Comparison of ENCODE assay signal across 8 cellular contexts in the genomic region with DNA sequence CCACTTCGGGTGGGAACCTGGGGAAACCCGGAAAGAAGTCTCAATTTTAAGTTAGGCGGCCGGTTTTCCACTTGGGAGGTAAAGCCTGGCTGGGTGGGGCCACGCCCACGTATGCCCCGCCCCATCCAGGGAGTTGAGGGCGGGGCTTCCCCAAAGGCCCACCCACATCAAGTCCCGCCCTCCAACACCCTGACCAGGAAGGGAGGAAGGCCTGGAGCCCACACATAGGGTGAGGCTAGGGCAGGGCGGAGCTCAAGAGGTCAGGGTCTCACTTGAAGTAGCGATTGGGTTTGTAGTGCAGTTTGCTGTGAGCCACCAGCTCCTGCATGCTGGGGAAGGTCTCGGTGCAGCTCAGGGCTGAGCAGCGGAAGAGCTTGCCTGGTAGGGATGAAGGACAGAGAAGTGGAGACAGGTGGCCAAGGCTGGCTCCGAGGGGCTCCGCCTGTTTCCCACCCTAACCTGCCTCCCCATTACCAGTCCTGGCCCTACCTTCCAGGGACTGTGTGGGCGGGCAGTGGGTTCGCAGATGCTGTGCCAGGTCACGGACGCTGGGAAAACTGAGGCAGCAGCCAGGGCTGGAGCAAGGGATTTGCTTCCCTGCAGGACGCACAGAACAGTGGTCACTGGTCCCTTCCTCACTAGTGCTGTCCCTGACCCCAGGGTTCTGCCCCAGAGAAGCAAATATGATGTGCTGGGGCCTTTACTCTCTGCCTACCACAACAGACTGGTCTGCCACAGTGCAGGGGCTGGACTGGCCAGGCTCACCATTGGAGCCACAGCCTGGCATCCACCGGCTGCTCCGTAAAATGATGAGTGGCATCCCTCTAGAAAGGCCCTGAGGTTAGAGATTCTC. TPM values are rescaled to one million over a fixed set of nuclear protein-coding genes. Genes with fewer than 3 reads are reported as not detected.
DNase-seq lines count a peak whose midpoint lies in the region; ATAC-seq and TF ChIP-seq lines count a peak whose summit lies in the region.

No MANE protein-coding gene starts in this region.

- peaks cover 28% of the 10 kb centered on the region for H3K4me1 Mint-ChIP-seq in activated naive CD8-positive, alpha-beta T cell treated with anti-CD3 and anti-CD28 coated beads, Interleukin-2, amount 10 ng/mL, durations not matched to agents 7 days and 5 days
- peaks cover 5% of the 10 kb centered on the region for H3K4me1 Mint-ChIP-seq in mesothelial cell of epicardium

- peak overlapping the region; percentile 85 for H3K9ac ChIP-seq in DND-41 (ENCODE audit: low read depth, low read length)
- H3K9ac ChIP-seq in IMR-90 (ENCODE audit: low read depth, low read length) = no peak overlapping the region; the same call in 1 of the 2 replicates

- no peaks in the 10 kb centered on the region for H3K27me3 Mint-ChIP-seq in activated naive CD8-positive, alpha-beta T cell treated with anti-CD3 and anti-CD28 coated beads, Interleukin-2, amount 10 ng/mL, durations not matched to agents 7 days and 5 days
- no peaks in the 10 kb centered on the region for H3K27me3 Mint-ChIP-seq in mesothelial cell of epicardium (ENCODE audit: low read depth)

- intact Hi-C loops in IMR-90 (cut with micrococcal nuclease) (no loop called here), posterior cingulate gyrus (cut with DNase I) (no loop called here)

- CTCF ChIA-PET in IMR-90 (lab: Yijun Ruan, JAX) = no interaction called here

- peak overlapping the region; percentile 75 for H3K27ac Mint-ChIP-seq in activated naive CD8-positive, alpha-beta T cell treated with anti-CD3 and anti-CD28 coated beads, Interleukin-2, amount 10 ng/mL, durations not matched to agents 7 days and 5 days
- H3K27ac Mint-ChIP-seq in mesothelial cell of epicardium = peak overlapping the region; percentile 34

- no peak overlapping the region for H2BK120ac ChIP-seq in IMR-90 (ENCODE audit: low read depth, low read length)

- peak overlapping the region; percentile 39 for H2BK5ac ChIP-seq in IMR-90 (ENCODE audit: low read depth, low read length, poor library complexity, severe bottlenecking)

- H3K4me1 ChIP-seq in DND-41 (ENCODE audit: insufficient read depth, low read length) = peaks cover 30% of the 10 kb centered on the region
- peaks cover 7% of the 10 kb centered on the region for H3K4me1 ChIP-seq in IMR-90 (ENCODE audit: control insufficient read depth, insufficient read depth, low read length)

- H3K4me3 ChIP-seq in DND-41 (ENCODE audit: low read depth in 1 of 2, low read length in 2 of 2) = peak overlapping the region in 1 of 2 experiments; percentile 63; a peak in 2 of 4 replicates
- no peak overlapping the region for H3K4me3 ChIP-seq in IMR-90 (ENCODE audit: insufficient read depth, low read depth, low read length)

- no peak for TF ChIP-seq RAD21 in IMR-90 (IDR thresholded peaks at IDR 0.05; ENCODE audit: low read length)

- no peak overlapping the region for H4K91ac ChIP-seq in IMR-90 (ENCODE audit: insufficient read depth, low read depth, low read length)

- TF ChIP-seq CTCF in DND-41 (IDR thresholded peaks at IDR 0.05; ENCODE audit: borderline replicate concordance, extremely low read depth, low read length, poor library complexity, severe bottlenecking) (no peak), IMR-90 (conservative IDR thresholded peaks at IDR 0.05; ENCODE audit: low read depth, low read length) (no peak), mesothelial cell of epicardium (IDR thresholded peaks at IDR 0.05; ENCODE audit: unreplicated experiment) (no peak)

- DNase-seq in DND-41 = peak; percentile 36
- DNase-seq in IMR-90 = no peak
- peak; percentile 49 for DNase-seq in activated naive CD8-positive, alpha-beta T cell treated with anti-CD3 and anti-CD28 coated beads, Interleukin-2, amount 10 ng/mL, durations not matched to agents 7 days and 5 days
- DNase-seq in mesothelial cell of epicardium (ENCODE audit: low spot score in 2 of 2, unreplicated experiment in 2 of 2) = no peak
- DNase-seq in posterior cingulate gyrus = no peak
- DNase-seq in NK-92 (lab: John Stamatoyannopoulos, UW; ENCODE audit: unreplicated experiment) = no peak
- no peak for DNase-seq in effector CD4-positive, alpha-beta T cell

- WGBS in IMR-90 (ENCODE audit: extremely low coverage in 2 of 2, insufficient read length in 1 of 2), 2 experiments = 100% methylated on average over 5 of the region's 22 CpGs; no CpG with 5 or more reads in 1 of the 2 experiments

- H4K20me1 ChIP-seq in DND-41 (ENCODE audit: insufficient read depth, low read length) (no peaks in the 10 kb centered on the region), IMR-90 (ENCODE audit: insufficient read depth, low read length) (no peaks in the 10 kb centered on the region)

- POLR2A ChIA-PET in IMR-90 (lab: Charles Lee; ENCODE audit: unreplicated experiment) = no interaction called here
- POLR2A ChIA-PET in activated naive CD8-positive, alpha-beta T cell treated with anti-CD3 and anti-CD28 coated beads, Interleukin-2, amount 10 ng/mL, durations not matched to agents 7 days and 5 days (lab: Charles Lee) = interaction anchor here (0.6 to 7.9 kb wide), 11 partner anchors 8 to 191 kb away, joined by 3 to 107 read pairs (median 20); a partner anchor contains a TSS

- peaks cover 10% of the 10 kb centered on the region for H3K9me1 ChIP-seq in IMR-90 (ENCODE audit: insufficient read depth, low read length)

- H3K79me2 ChIP-seq in DND-41 (ENCODE audit: insufficient read depth, low read length) = peaks cover 12% of the 10 kb centered on the region

- no peaks in the 10 kb centered on the region for H3K27me3 ChIP-seq in DND-41 (ENCODE audit: insufficient read depth, low read length, poor library complexity)
- H3K27me3 ChIP-seq in IMR-90 (ENCODE audit: control insufficient read depth, insufficient read depth, low read length) = no peaks in the 10 kb centered on the region

- H3K23ac ChIP-seq in IMR-90 (ENCODE audit: low read depth, low read length) = no peak overlapping the region

- peak overlapping the region; percentile 35; the same call in 1 of the 2 replicates for H3K4ac ChIP-seq in IMR-90 (ENCODE audit: low read depth, low read length)

- dilution Hi-C loops in IMR-90 (cut with HindIII; ENCODE audit: low sequenced_read_pairs, unreplicated experiment) = no loop called here

- peak overlapping the region; percentile 61 for H3K4me3 Mint-ChIP-seq in activated naive CD8-positive, alpha-beta T cell treated with anti-CD3 and anti-CD28 coated beads, Interleukin-2, amount 10 ng/mL, durations not matched to agents 7 days and 5 days
- H3K4me3 Mint-ChIP-seq in mesothelial cell of epicardium = peak overlapping the region; percentile 46

- peak overlapping the region in 1 of 2 experiments; percentile 52; a peak in 1 of 4 replicates for H4K8ac ChIP-seq in IMR-90 (ENCODE audit: low read depth in 2 of 2, low read length in 2 of 2)

- H3K36me3 ChIP-seq in DND-41 (ENCODE audit: insufficient read depth, low read length) = peaks cover 13% of the 10 kb centered on the region; the same call in 1 of the 2 replicates
- H3K36me3 ChIP-seq in IMR-90 (ENCODE audit: control insufficient read depth, insufficient read depth, low read length) = peaks cover 2% of the 10 kb centered on the region; the same call in 1 of the 2 replicates

- peak overlapping the region; percentile 40 for H3K27ac ChIP-seq in DND-41 (ENCODE audit: low read length)
- no peak overlapping the region for H3K27ac ChIP-seq in IMR-90 (ENCODE audit: insufficient read depth, low read length)

- H3K18ac ChIP-seq in IMR-90 (ENCODE audit: low read depth, low read length) = no peak overlapping the region

- no peak overlapping the region for H2BK15ac ChIP-seq in IMR-90 (ENCODE audit: low read depth, low read length)

- H2BK20ac ChIP-seq in IMR-90 (ENCODE audit: low read depth, low read length) = no peak overlapping the region

- peaks cover 7% of the 10 kb centered on the region for H3K36me3 Mint-ChIP-seq in activated naive CD8-positive, alpha-beta T cell treated with anti-CD3 and anti-CD28 coated beads, Interleukin-2, amount 10 ng/mL, durations not matched to agents 7 days and 5 days
- peaks cover 5% of the 10 kb centered on the region for H3K36me3 Mint-ChIP-seq in mesothelial cell of epicardium

- H2AK9ac ChIP-seq in IMR-90 (replicated peaks; ENCODE audit: low read depth, low read length, poor library complexity) = peak overlapping the region; percentile 47

- no peak for TF ChIP-seq POLR2A in IMR-90 (IDR thresholded peaks at IDR 0.05; ENCODE audit: low read depth, low read length)

- H3K9me3 Mint-ChIP-seq in activated naive CD8-positive, alpha-beta T cell treated with anti-CD3 and anti-CD28 coated beads, Interleukin-2, amount 10 ng/mL, durations not matched to agents 7 days and 5 days = no peaks in the 10 kb centered on the region
- no peaks in the 10 kb centered on the region for H3K9me3 Mint-ChIP-seq in mesothelial cell of epicardium

- peaks cover 6 to 17% of the 10 kb centered on the region in 2 experiments; a peak in 3 of 4 replicates for H3K79me1 ChIP-seq in IMR-90 (ENCODE audit: low read depth in 1 of 2, low read length in 2 of 2)

- in situ Hi-C loops in IMR-90 (cut with MboI; ENCODE audit: low sequenced_read_pairs) = no loop called here

- ATAC-seq in DND-41 (ENCODE audit: insufficient read depth, low read depth) (no peak), IMR-90 (ENCODE audit: low read depth) (no peak), GM21390 (IDR thresholded peaks at IDR 0.05; ENCODE audit: unreplicated experiment) (no peak)
- ATAC-seq in activated naive CD8-positive, alpha-beta T cell treated with anti-CD3 and anti-CD28 coated beads, Interleukin-2, amount 10 ng/mL, durations not matched to agents 7 days and 5 days (ENCODE audit: low read depth) = no peak

- H3K4me2 ChIP-seq in DND-41 (ENCODE audit: insufficient read depth, low read length) = peak overlapping the region; percentile 69
- no peak overlapping the region for H3K4me2 ChIP-seq in IMR-90 (ENCODE audit: low read depth, low read length)

- H2AFZ ChIP-seq in DND-41 (ENCODE audit: low read depth, low read length) (peak overlapping the region; percentile 28; the same call in 1 of the 2 replicates), IMR-90 (replicated peaks; ENCODE audit: low read length, poor library complexity) (peak overlapping the region; percentile 43)

- TSS peak; percentile 62 for BruUV-seq in IMR-90 (replicated peaks; lab: Mats Ljungman, UMichigan)

- H2AK5ac ChIP-seq in IMR-90 (ENCODE audit: low read depth, low read length) = peak overlapping the region; percentile 89

- peak overlapping the region; percentile 39; the same call in 1 of the 2 replicates for H4K5ac ChIP-seq in IMR-90 (ENCODE audit: low read depth, low read length)

- peak overlapping the region; percentile 15; the same call in 1 of the 2 replicates for H3K14ac ChIP-seq in IMR-90 (replicated peaks; ENCODE audit: low read depth, low read length)

- no peaks in the 10 kb centered on the region for H3K9me3 ChIP-seq in DND-41 (ENCODE audit: insufficient read depth, low read length, severe bottlenecking)
- no peaks in the 10 kb centered on the region for H3K9me3 ChIP-seq in IMR-90 (ENCODE audit: control insufficient read depth, insufficient read depth, low read length)

- no peak overlapping the region for H3K56ac ChIP-seq in IMR-90 (ENCODE audit: extremely low read depth, insufficient read depth, low read length)

RNA-seq across cellular contexts. Expression of a gene that starts 1.6 kb away (rescaled TPM):
- total RNA-seq in IMR-90 (2012; rRNA removed) = 1.1 and 3.2 TPM in 2 replicates
- 14.2 and 20.8 TPM in 2 replicates for polyA plus RNA-seq in IMR-90 (2012; rRNA removed)
- 28.7 and 38.5 TPM in 2 replicates for polyA plus RNA-seq in IMR-90 (2012; cell fraction: cytosol; rRNA removed)
- polyA plus RNA-seq in IMR-90 (2012; cell fraction: nucleus; rRNA removed; ENCODE audit: low replicate concordance) = 35.8 and 108 TPM in 2 replicates
- 10 to 100 TPM; 38.2 to 40.5 TPM for total RNA-seq in activated naive CD8-positive, alpha-beta T cell treated with anti-CD3 and anti-CD28 coated beads, Interleukin-2, amount 10 ng/mL, durations not matched to agents 7 days and 5 days
- 33.5 to 37.1 TPM (median 35.5 TPM) in 3 replicates for total RNA-seq in mesothelial cell of epicardium

RNA-seq across cellular contexts. Expression of a gene that starts 9.9 kb away (rescaled TPM):
- total RNA-seq in IMR-90 (2012; rRNA removed) (not detected in 2 replicates), mesothelial cell of epicardium (0.70 to 1.2 TPM (median 0.94 TPM) in 3 replicates)
- 0.09 TPM in 2 replicates for polyA plus RNA-seq in IMR-90 (2012; rRNA removed)
- polyA plus RNA-seq in IMR-90 (2012; cell fraction: cytosol; rRNA removed) = 0.02 TPM in 1 of 2 replicates, not detected in the other
- 0.66 and 0.70 TPM in 2 replicates for polyA plus RNA-seq in IMR-90 (2012; cell fraction: nucleus; rRNA removed; ENCODE audit: low replicate concordance)
- 1 to 10 TPM; 2.3 to 2.5 TPM for total RNA-seq in activated naive CD8-positive, alpha-beta T cell treated with anti-CD3 and anti-CD28 coated beads, Interleukin-2, amount 10 ng/mL, durations not matched to agents 7 days and 5 days

Comparison
In these comparisons a context has a peak if more than half of its experiments do, and no peak if none do; other contexts are left out.
1. DNase-seq: peak in DND-41 (single experiment) and activated naive CD8-positive, alpha-beta T cell treated with anti-CD3 and anti-CD28 coated beads, Interleukin-2, amount 10 ng/mL, durations not matched to agents 7 days and 5 days (single experiment); none in IMR-90 (single experiment), mesothelial cell of epicardium (0 of 2), posterior cingulate gyrus (0 of 10), NK-92 (single experiment) and effector CD4-positive, alpha-beta T cell (single experiment).